17 cellular contexts compared by ENCODE assay signal in the genomic region with DNA sequence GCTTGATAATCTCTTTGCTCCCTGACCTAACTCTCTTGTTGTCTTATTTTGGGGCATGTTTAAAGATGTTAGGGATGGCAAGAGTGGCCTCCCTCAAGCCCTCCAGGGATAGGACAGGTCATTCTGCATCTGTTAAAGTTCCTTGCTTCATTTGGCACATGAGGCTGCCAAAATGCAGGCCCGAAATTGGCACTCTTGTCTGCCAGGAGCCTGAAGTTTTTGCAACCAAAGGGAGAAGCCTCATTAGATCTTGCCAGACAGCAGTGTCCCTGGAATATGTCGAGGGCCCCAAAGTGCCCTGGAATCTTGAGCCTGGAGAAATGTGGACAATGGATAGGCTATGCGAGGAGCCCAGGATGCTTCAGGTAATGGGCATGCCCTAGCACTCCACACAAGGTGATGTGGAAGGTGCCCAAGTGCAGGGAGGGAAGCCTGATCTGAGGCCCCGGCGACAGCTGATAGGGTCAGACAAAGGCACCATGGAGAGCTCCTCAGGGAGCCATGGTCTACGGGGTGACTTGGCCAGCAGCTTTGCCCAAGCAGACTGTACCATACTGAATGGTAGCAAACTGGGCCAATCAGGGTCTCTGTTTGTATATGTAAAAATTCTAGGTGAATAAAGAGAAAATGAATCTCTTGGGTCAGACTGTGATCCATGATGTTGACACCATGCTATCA.
"Had no signal": no experiment of that assay in that cellular context is flagged by ENCODE, and none has a peak within 500 bp of the region (broad histone marks: within the 10 kb centered on the region; RNA-seq: fewer than 3 reads in every experiment).

No MANE protein-coding gene starts in this region.

- ATAC-seq: activated naive CD4-positive, alpha-beta T cell treated with anti-CD3 and anti-CD28 coated beads, Interleukin-2, amount 50 U/mL, for 72 hours; heart right ventricle; left cardiac atrium; lower lobe of right lung; naive thymus-derived CD8-positive, alpha-beta T cell; pancreas had no signal

- H3K4me1 Mint-ChIP-seq: naive thymus-derived CD8-positive, alpha-beta T cell had no signal

- H3K9me3 ChIP-seq: adrenal gland, esophagus squamous epithelium, neutrophil, pancreas, tibial artery had no signal

- H3K27ac Mint-ChIP-seq: activated naive CD4-positive, alpha-beta T cell treated with anti-CD3 and anti-CD28 coated beads, Interleukin-2, amount 50 U/mL, for 72 hours; activated T-helper 1 cell treated with anti-CD3 and anti-CD28 coated beads, Interleukin-12 subunit alpha, Interleukin-12 subunit beta, Interleukin-2, Interleukin-4 antibody, amounts not matched to agents 30 ng/mL and 10 ng/mL and 1 ng/mL, durations not matched to agents 14 hours and 24 hours and 36 hours had no signal

- DNase-seq: activated CD4-positive, alpha-beta T cell treated with anti-CD3 and anti-CD28 coated beads, Interleukin-2, amount 50 U/mL, for 48 hours; activated gamma-delta T cell treated with Interleukin-2 at 50 U/mL for 16 hours; activated T-cell treated with anti-CD3 and anti-CD28 coated beads for 4 hours; adrenal gland; cerebellar nuclear complex; effector CD4-positive, alpha-beta T cell; esophagus squamous epithelium; heart right ventricle; left cardiac atrium; lower lobe of right lung; naive thymus-derived CD8-positive, alpha-beta T cell; pancreas; stimulated activated naive CD4-positive, alpha-beta T cell had no signal

- H3K27me3 ChIP-seq: adrenal gland, neutrophil had no signal

- H3K4me1 ChIP-seq: adrenal gland, esophagus squamous epithelium, heart right ventricle, lower lobe of right lung, pancreas, tibial artery had no signal

- H3K9me3 Mint-ChIP-seq: activated naive CD4-positive, alpha-beta T cell treated with anti-CD3 and anti-CD28 coated beads, Interleukin-2, amount 50 U/mL, for 72 hours; activated T-helper 1 cell treated with anti-CD3 and anti-CD28 coated beads, Interleukin-12 subunit alpha, Interleukin-12 subunit beta, Interleukin-2, Interleukin-4 antibody, amounts not matched to agents 30 ng/mL and 10 ng/mL and 1 ng/mL, durations not matched to agents 14 hours and 24 hours and 36 hours had no signal

- H3K27ac ChIP-seq: adrenal gland, esophagus squamous epithelium, heart right ventricle, lower lobe of right lung, neutrophil, pancreas, tibial artery had no signal

- H3K36me3 Mint-ChIP-seq: activated naive CD4-positive, alpha-beta T cell treated with anti-CD3 and anti-CD28 coated beads, Interleukin-2, amount 50 U/mL, for 72 hours; naive thymus-derived CD8-positive, alpha-beta T cell had no signal

- H3K4me3 ChIP-seq: adrenal gland, esophagus squamous epithelium, heart right ventricle, lower lobe of right lung, pancreas, tibial artery had no signal

- H3K4me3 Mint-ChIP-seq: activated T-helper 1 cell treated with anti-CD3 and anti-CD28 coated beads, Interleukin-12 subunit alpha, Interleukin-12 subunit beta, Interleukin-2, Interleukin-4 antibody, amounts not matched to agents 30 ng/mL and 10 ng/mL and 1 ng/mL, durations not matched to agents 14 hours and 24 hours and 36 hours; naive thymus-derived CD8-positive, alpha-beta T cell had no signal
